29 cellular contexts compared by ENCODE assay signal in the genomic region with DNA sequence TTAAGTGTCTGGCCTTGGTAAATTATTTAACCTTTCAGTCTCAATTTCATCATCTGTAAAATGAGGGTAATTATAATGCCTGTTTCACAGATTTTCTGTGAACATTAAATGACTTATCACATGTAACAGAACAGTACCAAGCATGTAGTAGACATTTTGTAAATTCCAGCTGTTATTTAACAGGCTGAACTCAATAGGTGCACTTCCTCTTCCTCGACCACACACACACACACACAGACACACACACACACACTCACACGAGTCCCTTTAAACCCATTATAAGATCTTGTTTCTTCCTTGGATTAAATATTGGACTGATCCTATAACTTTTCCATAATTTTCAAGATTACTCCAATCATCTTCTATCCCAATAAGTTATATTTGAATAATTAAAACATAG. TPM values are rescaled to one million over a fixed set of nuclear protein-coding genes. Genes with fewer than 3 reads are reported as not detected.
"Had no signal": no experiment of that assay in that cellular context is flagged by ENCODE, and none has a peak within 500 bp of the region (broad histone marks: within the 10 kb centered on the region; RNA-seq: fewer than 3 reads in every experiment).

No MANE protein-coding gene starts in this region.

- H2AFZ ChIP-seq: PC-9 had no signal

- H3K4me3 ChIP-seq: ascending aorta, body of pancreas, PC-9, SK-N-MC had no signal

- H3K9me3 ChIP-seq: ascending aorta, body of pancreas had no signal

- H3K36me3 ChIP-seq: ascending aorta had no signal

- H3K4me1 ChIP-seq: ascending aorta, body of pancreas had no signal

- FAIRE-seq: bronchial epithelial cell had no signal

- DNase-seq: activated CD4-positive, alpha-beta T cell treated with anti-CD3 and anti-CD28 coated beads for 48 hours; activated CD4-positive, alpha-beta T cell treated with anti-CD3 and anti-CD28 coated beads, Interleukin-2, amount 50 U/mL, for 4 hours; activated CD4-positive, CD25-positive, alpha-beta regulatory T cell treated with anti-CD3 and anti-CD28 coated beads, Interleukin-2, amount 50 U/mL, for 72 hours; activated CD8-positive, alpha-beta memory T cell treated with anti-CD3 and anti-CD28 coated beads for 24 hours; activated effector memory CD4-positive, alpha-beta T cell treated with anti-CD3 and anti-CD28 coated beads, Interleukin-2, amount 50 U/mL, for 16 hours; activated naive CD4-positive, alpha-beta T cell treated with Interleukin-2 at 50 U/mL for 16 hours; activated naive CD8-positive, alpha-beta T cell treated with anti-CD3 and anti-CD28 coated beads, Interleukin-2, amount 50 U/mL, for 24 hours; activated T-cell treated with anti-CD3 and anti-CD28 coated beads, Interleukin-2, amount 50 U/mL, for 4 hours; amniotic stem cell; body of pancreas; central memory CD4-positive, alpha-beta T cell; NCI-H1092; NCI-H1417 treated with DMSO at 0.1 percent for 48 hours; NCI-H1694; NCI-H2029; NCI-H510A treated with DMSO at 0.1 percent for 48 hours; NCI-H69; NK-92 treated with Interleukin-12 subunit alpha and Interleukin-12 subunit beta, amount 100 ng/mL, for 24 hours; PC-9; SIG-M5; T-helper 1 cell had no signal

- ATAC-seq: activated naive CD4-positive, alpha-beta T cell treated with anti-CD3 and anti-CD28 coated beads, Interleukin-2, amount 50 U/mL, for 72 hours; activated naive CD8-positive, alpha-beta T cell treated with anti-CD3 and anti-CD28 coated beads, Interleukin-2, amount 50 U/mL, for 24 hours; activated T-cell treated with anti-CD3 and anti-CD28 coated beads, Interleukin-2, amount 50 U/mL, for 4 hours; body of pancreas; WTC11 had no signal

- H3K27me3 ChIP-seq: ascending aorta, body of pancreas had no signal

- H3K27ac ChIP-seq: ascending aorta, body of pancreas, PC-9, SK-N-MC had no signal

- H3K4me2 ChIP-seq: PC-9 had no signal

RNA-seq across cellular contexts. Expression of gene COL25A1, which starts 53.4 kb away (rescaled TPM):
- total RNA-seq: activated naive CD4-positive, alpha-beta T cell treated with anti-CD3 and anti-CD28 coated beads, Interleukin-2, amount 50 U/mL, for 72 hours; MCF 10A; PC-9; RPMI7951; T-helper 2 cell treated with Interferon-gamma antibody and Interleukin-4, amounts not matched to agents 100 ng/mL and 5 ng/mL, for 36 hours had no signal
